Comparison of ENCODE assay signal across 15 cellular contexts in genomic region chr1:41901551-41901950, GRCh38. TPM values are rescaled to one million over a fixed set of nuclear protein-coding genes. Genes with fewer than 3 reads are reported as not detected.
DNase-seq lines count a peak whose midpoint lies in the region; ATAC-seq and FAIRE-seq lines count a peak whose summit lies in the region.
"Had no signal": no experiment of that assay in that cellular context is flagged by ENCODE, and none has a peak within 500 bp of the region (broad histone marks: within the 10 kb centered on the region; RNA-seq: fewer than 3 reads in every experiment).

No MANE protein-coding gene starts in this region.

- peaks cover 3% of the 10 kb centered on the region for H3K36me3 Mint-ChIP-seq in CD4-positive, CD25-positive, alpha-beta regulatory T cell
- H3K36me3 Mint-ChIP-seq in activated T-helper 17 cell treated with anti-CD3 and anti-CD28 coated beads, Interleukin-2, amount 50 U/mL, for 72 hours (ENCODE audit: low read depth), result no peaks in the 10 kb centered on the region
- H3K36me3 Mint-ChIP-seq: activated naive CD8-positive, alpha-beta T cell; CD14-positive monocyte; stimulated activated memory B cell treated with anti-CD40 and anti-IgM and Interleukin-4, amounts not matched to agents 10 μg/mL and 1 μg/mL and 100 μg/mL, for 72 hours had no signal

- no peak overlapping the region for H3K27ac ChIP-seq in CD4-positive, CD25-positive, alpha-beta regulatory T cell (ENCODE audit: insufficient read depth, low read length, poor library complexity, severe bottlenecking)
- peak overlapping the region; percentile 94 for H3K27ac ChIP-seq in mesodermal cell (ENCODE audit: low read depth, low read length, severe bottlenecking)

- H3K4me3 Mint-ChIP-seq in CD4-positive, CD25-positive, alpha-beta regulatory T cell, result peak overlapping the region in 2 of 4 donors; percentile 45 to 62
- peak overlapping the region; percentile 74 for H3K4me3 Mint-ChIP-seq in activated T-helper 17 cell treated with anti-CD3 and anti-CD28 coated beads, Interleukin-2, amount 50 U/mL, for 72 hours
- H3K4me3 Mint-ChIP-seq: activated naive CD8-positive, alpha-beta T cell; CD14-positive monocyte; stimulated activated memory B cell treated with anti-CD40 and anti-IgM and Interleukin-4, amounts not matched to agents 10 μg/mL and 1 μg/mL and 100 μg/mL, for 72 hours had no signal

- H3K4me1 ChIP-seq in CD4-positive, CD25-positive, alpha-beta regulatory T cell (ENCODE audit: control insufficient read depth, insufficient read depth, low read length, poor library complexity, severe bottlenecking), result peaks cover 50% of the 10 kb centered on the region
- peaks cover 55% of the 10 kb centered on the region for H3K4me1 ChIP-seq in mesodermal cell (ENCODE audit: control insufficient read depth, insufficient read depth, low read length, poor library complexity, severe bottlenecking)

- peaks cover 26 to 84% (median 59%) of the 10 kb centered on the region in 4 donors for H3K4me1 Mint-ChIP-seq in CD4-positive, CD25-positive, alpha-beta regulatory T cell
- H3K4me1 Mint-ChIP-seq in activated T-helper 17 cell treated with anti-CD3 and anti-CD28 coated beads, Interleukin-2, amount 50 U/mL, for 72 hours, result peaks cover 62% of the 10 kb centered on the region

- ATAC-seq in CD4-positive, CD25-positive, alpha-beta regulatory T cell (ENCODE audit: low read depth in 2 of 2), result no peak
- no peak for ATAC-seq in activated T-helper 17 cell treated with anti-CD3 and anti-CD28 coated beads, Interleukin-2, amount 50 U/mL, for 72 hours (replicated peaks)
- ATAC-seq in HG03457 (IDR thresholded peaks at IDR 0.05; ENCODE audit: unreplicated experiment), result no peak
- ATAC-seq: stimulated activated memory B cell treated with anti-CD40 and anti-IgM and Interleukin-4, amounts not matched to agents 10 μg/mL and 1 μg/mL and 100 μg/mL, for 72 hours had no signal

- H3K9me3 ChIP-seq in CD4-positive, CD25-positive, alpha-beta regulatory T cell (ENCODE audit: control insufficient read depth in 2 of 2, low read length in 2 of 2), result no peaks in the 10 kb centered on the region
- H3K9me3 ChIP-seq in mesodermal cell (ENCODE audit: control insufficient read depth, low read length), result peaks cover 7% of the 10 kb centered on the region

- 71 to 92% methylated on average over 2 to 3 of the region's 3 CpGs for WGBS in mesodermal cell (ENCODE audit: insufficient coverage in 2 of 2), 2 experiments

- peak overlapping the region; percentile 6 for H3K4me3 ChIP-seq in CD4-positive, CD25-positive, alpha-beta regulatory T cell (ENCODE audit: low read depth, low read length)
- no peak overlapping the region for H3K4me3 ChIP-seq in mesodermal cell (ENCODE audit: extremely low read depth, insufficient read depth, low read length, poor library complexity, severe bottlenecking)

- FAIRE-seq in HTR-8/SVneo (lab: Jason Lieb, UNC), result peak; percentile 70
- FAIRE-seq: colon had no signal

- H3K27ac Mint-ChIP-seq in CD4-positive, CD25-positive, alpha-beta regulatory T cell, result peak overlapping the region; percentile 64 to 93 (median 91)
- H3K27ac Mint-ChIP-seq in activated T-helper 17 cell treated with anti-CD3 and anti-CD28 coated beads, Interleukin-2, amount 50 U/mL, for 72 hours, result peak overlapping the region; percentile 58
- H3K27ac Mint-ChIP-seq: activated naive CD8-positive, alpha-beta T cell; stimulated activated memory B cell treated with anti-CD40 and anti-IgM and Interleukin-4, amounts not matched to agents 10 μg/mL and 1 μg/mL and 100 μg/mL, for 72 hours had no signal

- no peaks in the 10 kb centered on the region for H3K27me3 Mint-ChIP-seq in CD4-positive, CD25-positive, alpha-beta regulatory T cell
- H3K27me3 Mint-ChIP-seq in activated T-helper 17 cell treated with anti-CD3 and anti-CD28 coated beads, Interleukin-2, amount 50 U/mL, for 72 hours, result no peaks in the 10 kb centered on the region
- H3K27me3 Mint-ChIP-seq: activated naive CD8-positive, alpha-beta T cell had no signal

- no peaks in the 10 kb centered on the region for H3K9me3 Mint-ChIP-seq in CD4-positive, CD25-positive, alpha-beta regulatory T cell
- H3K9me3 Mint-ChIP-seq in activated T-helper 17 cell treated with anti-CD3 and anti-CD28 coated beads, Interleukin-2, amount 50 U/mL, for 72 hours, result peaks cover 5% of the 10 kb centered on the region
- H3K9me3 Mint-ChIP-seq: CD14-positive monocyte; stimulated activated memory B cell treated with anti-CD40 and anti-IgM and Interleukin-4, amounts not matched to agents 10 μg/mL and 1 μg/mL and 100 μg/mL, for 72 hours had no signal

- no peaks in the 10 kb centered on the region for H3K27me3 ChIP-seq in CD4-positive, CD25-positive, alpha-beta regulatory T cell (ENCODE audit: control insufficient read depth, insufficient read depth, low read length)

- H3K36me3 ChIP-seq in CD4-positive, CD25-positive, alpha-beta regulatory T cell (ENCODE audit: control insufficient read depth, insufficient read depth, low read length), result no peaks in the 10 kb centered on the region
- H3K36me3 ChIP-seq in mesodermal cell (ENCODE audit: control insufficient read depth, insufficient read depth, low read length), result no peaks in the 10 kb centered on the region

- no peak for DNase-seq in CD4-positive, CD25-positive, alpha-beta regulatory T cell
- DNase-seq in HTR-8/SVneo (ENCODE audit: insufficient read length, low spot score) (no peak), MV-4-11 (lab: John Stamatoyannopoulos, UW) (no peak), SIG-M5 (lab: John Stamatoyannopoulos, UW) (no peak), NCI-H128 (lab: John Stamatoyannopoulos, UW; ENCODE audit: unreplicated experiment) (no peak)
- DNase-seq: NCI-H1417 treated with DMSO at 0.1 percent for 48 hours, NCI-H748 treated with DMSO at 0.1 percent for 48 hours, occipital lobe had no signal

RNA-seq across cellular contexts. Expression of gene HIVEP3, which starts 17.2 kb away (rescaled TPM):
- total RNA-seq in CD4-positive, CD25-positive, alpha-beta regulatory T cell, result 17.2 TPM
- 10 to 100 TPM in 1 of 4 donors, 1 to 10 TPM in 3; 3.9 to 10.9 (median 6.0) TPM for polyA plus RNA-seq in CD4-positive, CD25-positive, alpha-beta regulatory T cell
- total RNA-seq in activated T-helper 17 cell treated with anti-CD3 and anti-CD28 coated beads, Interleukin-2, amount 50 U/mL, for 72 hours, result 10 to 100 TPM in 1 of 2 donors, 1 to 10 TPM in 1; 8.0 to 27.6 TPM
- 2.7 TPM for polyA plus RNA-seq in mesodermal cell (2013, experiment 1 of 2)
- 1.1 TPM for polyA plus RNA-seq in mesodermal cell (2013, experiment 2 of 2)
